ENCODE assay signal across 1 cellular context in genomic region chr14:75069021-75069810, GRCh38.
A peak's percentile ranks its signal among the peaks of the same experiment; 100 is the strongest.
TF ChIP-seq lines count a peak whose summit lies in the region.

Gene ZC2HC1C, plus strand, starts transcription at chr14:75069641. Its CDS starts 933 bp downstream, at chr14:75070574.

TF ChIP-seq in WTC11, 78 proteins besides CTCF, POLR2A, EP300 and RAD21 (continued from another document and continues in another):
- TF ChIP-seq MAX (CRISPR knock-in tag; IDR thresholded peaks at IDR 0.05) (peak; percentile 88), RELA (CRISPR knock-in tag; IDR thresholded peaks at IDR 0.05; ENCODE audit: borderline replicate concordance) (0 out of 2 replicates have a peak, but pooled peaks have one; percentile 45), ZNF425 (CRISPR knock-in tag; conservative IDR thresholded peaks at IDR 0.05) (no peak), CREB1 (CRISPR knock-in tag; IDR thresholded peaks at IDR 0.05) (no peak), CDX4 (CRISPR knock-in tag; IDR thresholded peaks at IDR 0.05; ENCODE audit: borderline replicate concordance) (no peak), IRF2 (CRISPR knock-in tag; IDR thresholded peaks at IDR 0.05; ENCODE audit: borderline replicate concordance, low read depth) (no peak), JAZF1 (CRISPR knock-in tag; IDR thresholded peaks at IDR 0.05) (no peak), HMGXB4 (CRISPR knock-in tag; IDR thresholded peaks at IDR 0.05) (peak; percentile 75; the same call in 1 of the 2 replicates), USF1 (CRISPR knock-in tag; IDR thresholded peaks at IDR 0.05) (no peak; the same call in 1 of the 2 replicates), MLX (CRISPR knock-in tag; IDR thresholded peaks at IDR 0.05) (no peak), STAT6 (CRISPR knock-in tag; conservative IDR thresholded peaks at IDR 0.05; ENCODE audit: low read depth) (no peak), FOXP1 (CRISPR knock-in tag; IDR thresholded peaks at IDR 0.05; ENCODE audit: borderline replicate concordance) (peak; percentile 80), ZNF423 (CRISPR knock-in tag; IDR thresholded peaks at IDR 0.05) (peak; percentile 50), ZBTB43 (CRISPR knock-in tag; IDR thresholded peaks at IDR 0.05) (no peak), ESRRA (CRISPR knock-in tag; IDR thresholded peaks at IDR 0.05; ENCODE audit: borderline replicate concordance) (peak; percentile 98), FOXK1 (CRISPR knock-in tag; IDR thresholded peaks at IDR 0.05) (no peak; the same call in 1 of the 2 replicates), SP1 (CRISPR knock-in tag; conservative IDR thresholded peaks at IDR 0.05) (peak; percentile 71), PRDM15 (CRISPR knock-in tag; IDR thresholded peaks at IDR 0.05) (no peak), FOXJ3 (CRISPR knock-in tag; IDR thresholded peaks at IDR 0.05; ENCODE audit: borderline replicate concordance) (no peak), ZNF396 (CRISPR knock-in tag; IDR thresholded peaks at IDR 0.05; ENCODE audit: borderline replicate concordance) (no peak), ZMAT4 (CRISPR knock-in tag; IDR thresholded peaks at IDR 0.05) (no peak), TP53 (CRISPR knock-in tag; IDR thresholded peaks at IDR 0.05) (no peak), CREM (CRISPR knock-in tag; IDR thresholded peaks at IDR 0.05) (no peak), IRF1 (CRISPR knock-in tag; IDR thresholded peaks at IDR 0.05) (no peak), ARID4B (CRISPR knock-in tag; IDR thresholded peaks at IDR 0.05; ENCODE audit: borderline replicate concordance) (peak; percentile 74; the same call in 1 of the 2 replicates), MXD4 (CRISPR knock-in tag; IDR thresholded peaks at IDR 0.05; ENCODE audit: borderline replicate concordance) (no peak), NFE2L1 (CRISPR knock-in tag; IDR thresholded peaks at IDR 0.05) (no peak; the same call in 1 of the 2 replicates), ZNF232 (CRISPR knock-in tag; IDR thresholded peaks at IDR 0.05) (no peak), NFYB (CRISPR knock-in tag; conservative IDR thresholded peaks at IDR 0.05; ENCODE audit: low read depth) (no peak)
